12 cellular contexts compared by ENCODE assay signal in genomic region chr15:71921191-71921590, GRCh38.
"Had no signal": no experiment of that assay in that cellular context is flagged by ENCODE, and none has a peak within 500 bp of the region (broad histone marks: within the 10 kb centered on the region; RNA-seq: fewer than 3 reads in every experiment).

No MANE protein-coding gene starts in this region.

- H3K9me3 ChIP-seq: body of pancreas, ovary had no signal

- H3K27me3 ChIP-seq: body of pancreas, ovary had no signal

- DNase-seq: activated CD4-positive, alpha-beta T cell treated with anti-CD3 and anti-CD28 coated beads, Interleukin-2, amount 50 U/mL, for 1 hour; activated CD4-positive, CD25-positive, alpha-beta regulatory T cell; activated T-cell treated with anti-CD3 and anti-CD28 coated beads for 4 hours; body of pancreas; effector memory CD8-positive, alpha-beta T cell; erythroblast; left ventricle myocardium superior; ovary; stimulated activated CD4-positive, alpha-beta T cell treated with anti-CD3 and anti-CD28 coated beads, Interleukin-4, amount 100 ng/mL, for 1 hour; stimulated activated CD8-positive, alpha-beta memory T cell treated with anti-CD3 and anti-CD28 coated beads, Interleukin-4, amount 100 ng/mL, for 48 hours; stimulated activated naive CD8-positive, alpha-beta T cell treated with anti-CD3 and anti-CD28 coated beads, Interleukin-15, Interleukin-2, amounts not matched to agents 100 U/mL and 50 U/mL, for 24 hours; T-helper 2 cell had no signal

- H3K4me1 ChIP-seq: body of pancreas had no signal

- H3K4me3 ChIP-seq: body of pancreas, ovary had no signal

- ATAC-seq: body of pancreas; effector memory CD8-positive, alpha-beta T cell; left ventricle myocardium superior; stimulated activated naive CD8-positive, alpha-beta T cell treated with anti-CD3 and anti-CD28 coated beads, Interleukin-15, Interleukin-2, amounts not matched to agents 100 U/mL and 50 U/mL, for 24 hours had no signal

- H3K27ac ChIP-seq: body of pancreas, ovary had no signal

- H3K36me3 ChIP-seq: ovary had no signal
